1 cellular context compared by ENCODE assay signal in genomic region chr6:2514965-2515543, GRCh38.
A peak's percentile ranks its signal among the peaks of the same experiment; 100 is the strongest.
TF ChIP-seq lines count a peak whose summit lies in the region.

No MANE protein-coding gene starts in this region.

TF ChIP-seq in HepG2, 621 proteins besides CTCF, POLR2A, EP300 and RAD21 (continued from another document and continues in another):
- peak; percentile 90 for TF ChIP-seq HMGXB3 (CRISPR knock-in tag; IDR thresholded peaks at IDR 0.05; ENCODE audit: borderline replicate concordance)
- no peak for TF ChIP-seq SOX6 (IDR thresholded peaks at IDR 0.05)
- peak; percentile 97 for TF ChIP-seq SOX6 (CRISPR knock-in tag; IDR thresholded peaks at IDR 0.05)
- peak; percentile 75; the same call in 1 of the 2 replicates for TF ChIP-seq ZFP1 (CRISPR knock-in tag; IDR thresholded peaks at IDR 0.05)
- TF ChIP-seq ZNF720 (CRISPR knock-in tag; IDR thresholded peaks at IDR 0.05): no peak
- TF ChIP-seq KAT8 (CRISPR knock-in tag; IDR thresholded peaks at IDR 0.05): peak; percentile 77
- TF ChIP-seq PLRG1 (conservative IDR thresholded peaks at IDR 0.05): no peak
- no peak for TF ChIP-seq TIGD3 (CRISPR knock-in tag; IDR thresholded peaks at IDR 0.05; ENCODE audit: borderline replicate concordance)
- peak; percentile 85 for TF ChIP-seq JUN (CRISPR knock-in tag; IDR thresholded peaks at IDR 0.05)
- peak; percentile 70; the same call in 1 of the 2 replicates for TF ChIP-seq TOPORS (CRISPR knock-in tag; IDR thresholded peaks at IDR 0.05)
- TF ChIP-seq AKAP8 (CRISPR knock-in tag; IDR thresholded peaks at IDR 0.05): no peak
- no peak; the same call in 1 of the 2 replicates for TF ChIP-seq ZBTB7A (CRISPR knock-in tag; IDR thresholded peaks at IDR 0.05)
- no peak for TF ChIP-seq ZNF713 (CRISPR knock-in tag; IDR thresholded peaks at IDR 0.05)
- TF ChIP-seq SNAPC4 (CRISPR knock-in tag; IDR thresholded peaks at IDR 0.05): 0 out of 2 replicates have a peak, but pooled peaks have one; percentile 25
- TF ChIP-seq ZNF746 (CRISPR knock-in tag; IDR thresholded peaks at IDR 0.05): no peak
- no peak for TF ChIP-seq STAT5B (CRISPR knock-in tag; IDR thresholded peaks at IDR 0.05)
- no peak; the same call in 1 of the 2 replicates for TF ChIP-seq ZNF652 (CRISPR knock-in tag; IDR thresholded peaks at IDR 0.05; ENCODE audit: borderline replicate concordance, low read depth)
- no peak for TF ChIP-seq AKNA (CRISPR knock-in tag; IDR thresholded peaks at IDR 0.05; ENCODE audit: borderline replicate concordance)
- TF ChIP-seq BORCS8-MEF2B (CRISPR knock-in tag; IDR thresholded peaks at IDR 0.05): peak; percentile 87; the same call in 1 of the 2 replicates
- no peak; the same call in 1 of the 2 replicates for TF ChIP-seq ZNF124 (CRISPR knock-in tag; IDR thresholded peaks at IDR 0.05)
- no peak for TF ChIP-seq ZSCAN22 (CRISPR knock-in tag; IDR thresholded peaks at IDR 0.05)
- peak; percentile 99 for TF ChIP-seq HNF4A (CRISPR knock-in tag; IDR thresholded peaks at IDR 0.05)
- peak; percentile 76 for TF ChIP-seq PHF5A (CRISPR knock-in tag; IDR thresholded peaks at IDR 0.05; ENCODE audit: low read depth, unreplicated experiment)
- TF ChIP-seq NBN (conservative IDR thresholded peaks at IDR 0.05): no peak
- TF ChIP-seq RNF2 (conservative IDR thresholded peaks at IDR 0.05; ENCODE audit: low read depth): no peak; the same call in 1 of the 2 replicates
- no peak for TF ChIP-seq ZFP36 (IDR thresholded peaks at IDR 0.05; ENCODE audit: borderline replicate concordance, low read depth, low read length, partially characterized antibody)
- TF ChIP-seq ZNF567 (CRISPR knock-in tag; IDR thresholded peaks at IDR 0.05; ENCODE audit: borderline replicate concordance): no peak
- TF ChIP-seq NFKB2 (CRISPR knock-in tag; IDR thresholded peaks at IDR 0.05; ENCODE audit: borderline replicate concordance): peak; percentile 59; the same call in 1 of the 2 replicates
- no peak for TF ChIP-seq RELA (CRISPR knock-in tag; IDR thresholded peaks at IDR 0.05)
- TF ChIP-seq MXD4 (CRISPR knock-in tag; IDR thresholded peaks at IDR 0.05): 0 out of 2 replicates have a peak, but pooled peaks have one; percentile 75
- TF ChIP-seq ARID2 (CRISPR knock-in tag; IDR thresholded peaks at IDR 0.05; ENCODE audit: borderline replicate concordance): no peak
- 0 out of 2 replicates have a peak, but pooled peaks have one; percentile 71 for TF ChIP-seq ZNF549 (CRISPR knock-in tag; IDR thresholded peaks at IDR 0.05)
- TF ChIP-seq CHD2 (IDR thresholded peaks at IDR 0.05; ENCODE audit: low read depth, low read length): peak; percentile 62; the same call in 1 of the 2 replicates
- TF ChIP-seq ZNF503 (CRISPR knock-in tag; IDR thresholded peaks at IDR 0.05): peak; percentile 94
- peak; percentile 85 for TF ChIP-seq ZNF142 (CRISPR knock-in tag; IDR thresholded peaks at IDR 0.05)
